Comparison of ENCODE assay signal across 19 cellular contexts in genomic region chr18:73381361-73382031, GRCh38.
DNase-seq lines count a peak whose midpoint lies in the region; ATAC-seq, FAIRE-seq and TF ChIP-seq lines count a peak whose summit lies in the region.
"Had no signal": no experiment of that assay in that cellular context is flagged by ENCODE, and none has a peak within 500 bp of the region (broad histone marks: within the 10 kb centered on the region; RNA-seq: fewer than 3 reads in every experiment).

No MANE protein-coding gene starts in this region.

- CTCF ChIA-PET in PC-3 (lab: Charles Lee): no interaction called here

- FAIRE-seq in bronchial epithelial cell (lab: Jason Lieb, UNC) (no peak), keratinocyte (lab: Jason Lieb, UNC) (no peak)
- FAIRE-seq: G401.6, GM12891, H54 had no signal

- DNase-seq in HFFc6: no peak
- DNase-seq in PC-3: peak; percentile 91
- DNase-seq in bronchial epithelial cell (ENCODE audit: low read depth): peak; percentile 62
- no peak for DNase-seq in keratinocyte (ENCODE audit: low read depth, low spot score)
- no peak for DNase-seq in amygdala (lab: John Stamatoyannopoulos, UW)
- DNase-seq in G401 (ENCODE audit: low spot score): no peak
- DNase-seq: AML-193; Caco-2; CD8-positive, alpha-beta memory T cell; DMS53; KBM-7 had no signal

- in situ Hi-C loops in G401 (cut with HindIII; ENCODE audit: low sequenced_read_pairs): no loop called here

- H3K4me1 Mint-ChIP-seq in HFFc6 (ENCODE audit: low read depth): peaks cover 30% of the 10 kb centered on the region
- H3K4me1 Mint-ChIP-seq: CD8-positive, alpha-beta memory T cell had no signal

- no peak overlapping the region for H2AFZ ChIP-seq in PC-3 (ENCODE audit: low read length)
- peak overlapping the region; percentile 66 for H2AFZ ChIP-seq in keratinocyte (ENCODE audit: control insufficient read depth, low read length)
- H2AFZ ChIP-seq: GM23248 had no signal

- H3K4me3 ChIP-seq in PC-3 (ENCODE audit: low read length) (no peak overlapping the region), bronchial epithelial cell (ENCODE audit: low read depth, low read length) (no peak overlapping the region), keratinocyte (ENCODE audit: control insufficient read depth in 2 of 3, extremely low read depth in 1 of 3, insufficient read depth in 2 of 3, low read depth in 1 of 3, low read length in 3 of 3) (no peak overlapping the region)
- H3K4me3 ChIP-seq: BLaER1, GM23248 had no signal

- no peaks in the 10 kb centered on the region; the same call in 1 of the 2 replicates for H3K36me3 ChIP-seq in PC-3 (ENCODE audit: low read depth, low read length)
- H3K36me3 ChIP-seq in bronchial epithelial cell (ENCODE audit: control insufficient read depth, insufficient read depth, low read length): no peaks in the 10 kb centered on the region
- no peaks in the 10 kb centered on the region for H3K36me3 ChIP-seq in keratinocyte (ENCODE audit: control insufficient read depth in 2 of 2, extremely low read depth in 1 of 2, insufficient read depth in 2 of 2, low read length in 2 of 2)
- H3K36me3 ChIP-seq: BLaER1 had no signal

- H3K9ac ChIP-seq in PC-3 (ENCODE audit: low read length) (peak overlapping the region; percentile 44), keratinocyte (ENCODE audit: control insufficient read depth, extremely low read depth, insufficient read depth, low read length) (no peak overlapping the region)
- H3K9ac ChIP-seq: BLaER1, GM23248 had no signal

- H3K9me3 Mint-ChIP-seq in HFFc6: no peaks in the 10 kb centered on the region

- no peaks in the 10 kb centered on the region for H3K9me1 ChIP-seq in keratinocyte (ENCODE audit: control insufficient read depth, extremely low read depth, insufficient read depth, low read length)

- H3K27ac Mint-ChIP-seq in HFFc6: peak overlapping the region; percentile 63
- H3K27ac Mint-ChIP-seq: CD8-positive, alpha-beta memory T cell had no signal

- ATAC-seq in PC-3 (peak; percentile 91), GM19023 (IDR thresholded peaks at IDR 0.05; ENCODE audit: unreplicated experiment) (no peak), GM19328 (IDR thresholded peaks at IDR 0.05; ENCODE audit: unreplicated experiment) (no peak)
- ATAC-seq: HCT116 had no signal

- no peaks in the 10 kb centered on the region for H3K9me2 ChIP-seq in PC-3 (replicated peaks; ENCODE audit: low read length)

- no peaks in the 10 kb centered on the region for H3F3A ChIP-seq in PC-3 (ENCODE audit: low read length, unreplicated experiment)

- H3K4me1 ChIP-seq in PC-3 (ENCODE audit: insufficient read depth, low read length): peaks cover 23% of the 10 kb centered on the region
- peaks cover 10% of the 10 kb centered on the region for H3K4me1 ChIP-seq in keratinocyte (ENCODE audit: control insufficient read depth, extremely low read depth, insufficient read depth, low read length)
- H3K4me1 ChIP-seq: BLaER1, Caco-2 had no signal

- H3K27ac ChIP-seq in PC-3 (ENCODE audit: low read length) (peak overlapping the region; percentile 87), keratinocyte (ENCODE audit: control insufficient read depth, insufficient read depth, low read length) (peak overlapping the region; percentile 12)
- H3K27ac ChIP-seq: BLaER1, GM23248 had no signal

- peaks cover 6% of the 10 kb centered on the region; the same call in 1 of the 2 replicates for H3K36me3 Mint-ChIP-seq in HFFc6 (ENCODE audit: low read depth)
- H3K36me3 Mint-ChIP-seq: CD8-positive, alpha-beta memory T cell had no signal

- H3K27me3 Mint-ChIP-seq in HFFc6 (ENCODE audit: insufficient read depth): no peaks in the 10 kb centered on the region
- H3K27me3 Mint-ChIP-seq: CD8-positive, alpha-beta memory T cell had no signal

- H3K4me2 ChIP-seq in PC-3 (ENCODE audit: low read length) (peak overlapping the region; percentile 54), keratinocyte (ENCODE audit: control insufficient read depth, extremely low read depth, insufficient read depth, low read depth, low read length) (peak overlapping the region; percentile 14)
- H3K4me2 ChIP-seq: BLaER1 had no signal

- TF ChIP-seq CTCF in HFFc6 (IDR thresholded peaks at IDR 0.05): no peak
- TF ChIP-seq CTCF in PC-3 (conservative IDR thresholded peaks at IDR 0.05; ENCODE audit: low read depth, low read length): no peak
- no peak for TF ChIP-seq CTCF in bronchial epithelial cell (IDR thresholded peaks at IDR 0.05; ENCODE audit: insufficient read depth, low read length, severe bottlenecking)
- no peak for TF ChIP-seq CTCF in keratinocyte (optimal IDR thresholded peaks at IDR 0.05 in 1 of 3, IDR thresholded peaks at IDR 0.05 in 1 of 3, conservative IDR thresholded peaks at IDR 0.05 in 1 of 3; ENCODE audit: extremely low read depth in 1 of 3, insufficient read depth in 2 of 3, low read length in 3 of 3)

- H3K4me3 Mint-ChIP-seq in HFFc6: 0 out of 2 replicates have a peak overlapping the region, but pooled peaks have one; percentile 9
- H3K4me3 Mint-ChIP-seq: CD8-positive, alpha-beta memory T cell had no signal

- POLR2A ChIA-PET in PC-3 (lab: Charles Lee; ENCODE audit: unreplicated experiment): interaction anchor here (0.6 kb wide), 1 partner anchor 19 kb away, joined by 11 read pairs; no protein-coding TSS in a partner anchor

- no TSS peak for BruUV-seq in PC-3 (replicated peaks; lab: Mats Ljungman, UMichigan)

- H3K27me3 ChIP-seq in PC-3 (ENCODE audit: low read length) (no peaks in the 10 kb centered on the region), bronchial epithelial cell (ENCODE audit: control insufficient read depth, insufficient read depth, low read length) (no peaks in the 10 kb centered on the region), keratinocyte (ENCODE audit: control insufficient read depth, extremely low read depth, insufficient read depth, low read length) (no peaks in the 10 kb centered on the region)
- H3K27me3 ChIP-seq: BLaER1 had no signal

- no peaks in the 10 kb centered on the region for H3K79me2 ChIP-seq in PC-3 (ENCODE audit: low read length)
- H3K79me2 ChIP-seq in keratinocyte (ENCODE audit: control insufficient read depth, insufficient read depth, low read length): no peaks in the 10 kb centered on the region

- intact Hi-C loops in PC-3 (cut with micrococcal nuclease): loop anchor here (1.0 to 10.0 kb wide), 5 partner anchors 164 to 461 kb away; no protein-coding TSS in a partner anchor

- dilution Hi-C loops in keratinocyte (cut with MboI; ENCODE audit: extremely low pct_ligation_motif_present, low sequenced_read_pairs): no loop called here

- H3K9me3 ChIP-seq in PC-3 (ENCODE audit: low read length): no peaks in the 10 kb centered on the region
- H3K9me3 ChIP-seq in keratinocyte (ENCODE audit: control insufficient read depth, low read depth, low read length): no peaks in the 10 kb centered on the region
- H3K9me3 ChIP-seq: BLaER1, Caco-2 had no signal

- no peaks in the 10 kb centered on the region for H4K20me1 ChIP-seq in PC-3 (ENCODE audit: low read length)
- no peaks in the 10 kb centered on the region for H4K20me1 ChIP-seq in keratinocyte (ENCODE audit: control insufficient read depth, extremely low read depth, insufficient read depth, low read length)
- H4K20me1 ChIP-seq: BLaER1 had no signal

Comparison
In these comparisons a context has a peak if more than half of its experiments do, and no peak if none do; other contexts are left out.
1. DNase-seq: peak in PC-3 (single experiment) and bronchial epithelial cell (single experiment); none in HFFc6 (single experiment), keratinocyte (single experiment), amygdala (0 of 56) and G401 (single experiment).